Comparison of ENCODE assay signal across 1 cellular context in the genomic region with DNA sequence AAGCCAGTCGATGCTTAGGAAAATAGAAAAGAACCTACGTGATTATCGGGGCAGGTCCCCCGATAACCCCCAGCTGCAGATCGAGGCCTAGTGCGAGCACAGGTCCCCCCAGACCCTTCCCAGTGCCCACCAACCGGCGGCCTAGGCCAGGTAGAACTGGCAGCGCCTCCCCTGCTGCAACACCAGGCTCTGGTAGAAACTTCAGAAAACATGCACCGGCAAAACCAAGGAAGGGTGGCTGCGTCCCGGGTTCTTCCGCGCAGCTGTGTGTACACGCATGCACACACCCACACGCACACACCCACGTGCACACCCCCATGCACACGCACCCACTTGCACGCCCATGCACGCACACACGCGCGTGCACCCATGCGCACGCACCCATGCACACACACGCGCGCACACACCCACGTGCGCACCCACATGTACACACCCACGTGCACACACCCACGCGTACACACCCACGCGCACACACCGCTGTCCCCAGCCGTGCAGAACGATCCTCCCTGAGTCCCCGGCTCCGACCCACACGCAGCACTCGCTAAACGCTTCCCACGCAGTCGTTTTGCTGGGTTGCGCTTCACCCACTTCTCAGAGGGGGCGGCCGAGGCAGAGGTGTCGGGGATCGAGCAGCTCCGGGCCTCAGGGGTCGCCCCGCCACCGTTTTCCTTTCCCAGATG.
TF ChIP-seq lines count a peak whose summit lies in the region.

No MANE protein-coding gene starts in this region.

TF ChIP-seq in WTC11, 78 proteins besides CTCF, POLR2A, EP300 and RAD21 (continued from another document):
- TF ChIP-seq, protein P1, sequence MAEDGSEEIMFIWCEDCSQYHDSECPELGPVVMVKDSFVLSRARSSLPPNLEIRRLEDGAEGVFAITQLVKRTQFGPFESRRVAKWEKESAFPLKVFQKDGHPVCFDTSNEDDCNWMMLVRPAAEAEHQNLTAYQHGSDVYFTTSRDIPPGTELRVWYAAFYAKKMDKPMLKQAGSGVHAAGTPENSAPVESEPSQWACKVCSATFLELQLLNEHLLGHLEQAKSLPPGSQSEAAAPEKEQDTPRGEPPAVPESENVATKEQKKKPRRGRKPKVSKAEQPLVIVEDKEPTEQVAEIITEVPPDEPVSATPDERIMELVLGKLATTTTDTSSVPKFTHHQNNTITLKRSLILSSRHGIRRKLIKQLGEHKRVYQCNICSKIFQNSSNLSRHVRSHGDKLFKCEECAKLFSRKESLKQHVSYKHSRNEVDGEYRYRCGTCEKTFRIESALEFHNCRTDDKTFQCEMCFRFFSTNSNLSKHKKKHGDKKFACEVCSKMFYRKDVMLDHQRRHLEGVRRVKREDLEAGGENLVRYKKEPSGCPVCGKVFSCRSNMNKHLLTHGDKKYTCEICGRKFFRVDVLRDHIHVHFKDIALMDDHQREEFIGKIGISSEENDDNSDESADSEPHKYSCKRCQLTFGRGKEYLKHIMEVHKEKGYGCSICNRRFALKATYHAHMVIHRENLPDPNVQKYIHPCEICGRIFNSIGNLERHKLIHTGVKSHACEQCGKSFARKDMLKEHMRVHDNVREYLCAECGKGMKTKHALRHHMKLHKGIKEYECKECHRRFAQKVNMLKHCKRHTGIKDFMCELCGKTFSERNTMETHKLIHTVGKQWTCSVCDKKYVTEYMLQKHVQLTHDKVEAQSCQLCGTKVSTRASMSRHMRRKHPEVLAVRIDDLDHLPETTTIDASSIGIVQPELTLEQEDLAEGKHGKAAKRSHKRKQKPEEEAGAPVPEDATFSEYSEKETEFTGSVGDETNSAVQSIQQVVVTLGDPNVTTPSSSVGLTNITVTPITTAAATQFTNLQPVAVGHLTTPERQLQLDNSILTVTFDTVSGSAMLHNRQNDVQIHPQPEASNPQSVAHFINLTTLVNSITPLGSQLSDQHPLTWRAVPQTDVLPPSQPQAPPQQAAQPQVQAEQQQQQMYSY (CRISPR knock-in tag; IDR thresholded peaks at IDR 0.05): 0 out of 2 replicates have a peak, but pooled peaks have one; percentile 19
- no peak for TF ChIP-seq ZNF423 (CRISPR knock-in tag; IDR thresholded peaks at IDR 0.05)
- no peak for TF ChIP-seq ESRRA (CRISPR knock-in tag; IDR thresholded peaks at IDR 0.05; ENCODE audit: borderline replicate concordance)
- TF ChIP-seq SOX15 (CRISPR knock-in tag; IDR thresholded peaks at IDR 0.05): no peak
- TF ChIP-seq, protein P2, sequence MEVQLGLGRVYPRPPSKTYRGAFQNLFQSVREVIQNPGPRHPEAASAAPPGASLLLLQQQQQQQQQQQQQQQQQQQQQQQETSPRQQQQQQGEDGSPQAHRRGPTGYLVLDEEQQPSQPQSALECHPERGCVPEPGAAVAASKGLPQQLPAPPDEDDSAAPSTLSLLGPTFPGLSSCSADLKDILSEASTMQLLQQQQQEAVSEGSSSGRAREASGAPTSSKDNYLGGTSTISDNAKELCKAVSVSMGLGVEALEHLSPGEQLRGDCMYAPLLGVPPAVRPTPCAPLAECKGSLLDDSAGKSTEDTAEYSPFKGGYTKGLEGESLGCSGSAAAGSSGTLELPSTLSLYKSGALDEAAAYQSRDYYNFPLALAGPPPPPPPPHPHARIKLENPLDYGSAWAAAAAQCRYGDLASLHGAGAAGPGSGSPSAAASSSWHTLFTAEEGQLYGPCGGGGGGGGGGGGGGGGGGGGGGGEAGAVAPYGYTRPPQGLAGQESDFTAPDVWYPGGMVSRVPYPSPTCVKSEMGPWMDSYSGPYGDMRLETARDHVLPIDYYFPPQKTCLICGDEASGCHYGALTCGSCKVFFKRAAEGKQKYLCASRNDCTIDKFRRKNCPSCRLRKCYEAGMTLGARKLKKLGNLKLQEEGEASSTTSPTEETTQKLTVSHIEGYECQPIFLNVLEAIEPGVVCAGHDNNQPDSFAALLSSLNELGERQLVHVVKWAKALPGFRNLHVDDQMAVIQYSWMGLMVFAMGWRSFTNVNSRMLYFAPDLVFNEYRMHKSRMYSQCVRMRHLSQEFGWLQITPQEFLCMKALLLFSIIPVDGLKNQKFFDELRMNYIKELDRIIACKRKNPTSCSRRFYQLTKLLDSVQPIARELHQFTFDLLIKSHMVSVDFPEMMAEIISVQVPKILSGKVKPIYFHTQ (CRISPR knock-in tag; IDR thresholded peaks at IDR 0.05): no peak
- TF ChIP-seq SMAD4 (CRISPR knock-in tag; IDR thresholded peaks at IDR 0.05): no peak
- TF ChIP-seq EMX1 (CRISPR knock-in tag; IDR thresholded peaks at IDR 0.05): no peak
- TF ChIP-seq, protein P3, sequence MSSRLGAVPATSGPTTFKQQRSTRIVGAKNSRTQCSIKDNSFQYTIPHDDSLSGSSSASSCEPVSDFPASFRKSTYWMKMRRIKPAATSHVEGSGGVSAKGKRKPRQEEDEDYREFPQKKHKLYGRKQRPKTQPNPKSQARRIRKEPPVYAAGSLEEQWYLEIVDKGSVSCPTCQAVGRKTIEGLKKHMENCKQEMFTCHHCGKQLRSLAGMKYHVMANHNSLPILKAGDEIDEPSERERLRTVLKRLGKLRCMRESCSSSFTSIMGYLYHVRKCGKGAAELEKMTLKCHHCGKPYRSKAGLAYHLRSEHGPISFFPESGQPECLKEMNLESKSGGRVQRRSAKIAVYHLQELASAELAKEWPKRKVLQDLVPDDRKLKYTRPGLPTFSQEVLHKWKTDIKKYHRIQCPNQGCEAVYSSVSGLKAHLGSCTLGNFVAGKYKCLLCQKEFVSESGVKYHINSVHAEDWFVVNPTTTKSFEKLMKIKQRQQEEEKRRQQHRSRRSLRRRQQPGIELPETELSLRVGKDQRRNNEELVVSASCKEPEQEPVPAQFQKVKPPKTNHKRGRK (CRISPR knock-in tag; IDR thresholded peaks at IDR 0.05; ENCODE audit: borderline replicate concordance): no peak
- TF ChIP-seq, protein P4, sequence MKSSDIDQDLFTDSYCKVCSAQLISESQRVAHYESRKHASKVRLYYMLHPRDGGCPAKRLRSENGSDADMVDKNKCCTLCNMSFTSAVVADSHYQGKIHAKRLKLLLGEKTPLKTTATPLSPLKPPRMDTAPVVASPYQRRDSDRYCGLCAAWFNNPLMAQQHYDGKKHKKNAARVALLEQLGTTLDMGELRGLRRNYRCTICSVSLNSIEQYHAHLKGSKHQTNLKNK (CRISPR knock-in tag; IDR thresholded peaks at IDR 0.05): 0 out of 2 replicates have a peak, but pooled peaks have one; percentile 54
- TF ChIP-seq MYBL2 (CRISPR knock-in tag; IDR thresholded peaks at IDR 0.05): no peak
- TF ChIP-seq TEAD4 (CRISPR knock-in tag; IDR thresholded peaks at IDR 0.05): no peak
- peak; percentile 17; the same call in 1 of the 2 replicates for TF ChIP-seq JUN (CRISPR knock-in tag; IDR thresholded peaks at IDR 0.05)
- TF ChIP-seq, protein P5, sequence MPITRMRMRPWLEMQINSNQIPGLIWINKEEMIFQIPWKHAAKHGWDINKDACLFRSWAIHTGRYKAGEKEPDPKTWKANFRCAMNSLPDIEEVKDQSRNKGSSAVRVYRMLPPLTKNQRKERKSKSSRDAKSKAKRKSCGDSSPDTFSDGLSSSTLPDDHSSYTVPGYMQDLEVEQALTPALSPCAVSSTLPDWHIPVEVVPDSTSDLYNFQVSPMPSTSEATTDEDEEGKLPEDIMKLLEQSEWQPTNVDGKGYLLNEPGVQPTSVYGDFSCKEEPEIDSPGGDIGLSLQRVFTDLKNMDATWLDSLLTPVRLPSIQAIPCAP (CRISPR knock-in tag; IDR thresholded peaks at IDR 0.05): 0 out of 2 replicates have a peak, but pooled peaks have one; percentile 19
- TF ChIP-seq HMGA2 (CRISPR knock-in tag; IDR thresholded peaks at IDR 0.05): no peak
- TF ChIP-seq NFE2L1 (CRISPR knock-in tag; IDR thresholded peaks at IDR 0.05): peak; percentile 70; the same call in 1 of the 2 replicates
- TF ChIP-seq, protein P6, sequence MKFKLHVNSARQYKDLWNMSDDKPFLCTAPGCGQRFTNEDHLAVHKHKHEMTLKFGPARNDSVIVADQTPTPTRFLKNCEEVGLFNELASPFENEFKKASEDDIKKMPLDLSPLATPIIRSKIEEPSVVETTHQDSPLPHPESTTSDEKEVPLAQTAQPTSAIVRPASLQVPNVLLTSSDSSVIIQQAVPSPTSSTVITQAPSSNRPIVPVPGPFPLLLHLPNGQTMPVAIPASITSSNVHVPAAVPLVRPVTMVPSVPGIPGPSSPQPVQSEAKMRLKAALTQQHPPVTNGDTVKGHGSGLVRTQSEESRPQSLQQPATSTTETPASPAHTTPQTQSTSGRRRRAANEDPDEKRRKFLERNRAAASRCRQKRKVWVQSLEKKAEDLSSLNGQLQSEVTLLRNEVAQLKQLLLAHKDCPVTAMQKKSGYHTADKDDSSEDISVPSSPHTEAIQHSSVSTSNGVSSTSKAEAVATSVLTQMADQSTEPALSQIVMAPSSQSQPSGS (CRISPR knock-in tag; IDR thresholded peaks at IDR 0.05; ENCODE audit: borderline replicate concordance, low read depth): no peak
- no peak; the same call in 1 of the 2 replicates for TF ChIP-seq ZBTB21 (CRISPR knock-in tag; IDR thresholded peaks at IDR 0.05; ENCODE audit: borderline replicate concordance)
- TF ChIP-seq, protein P7, sequence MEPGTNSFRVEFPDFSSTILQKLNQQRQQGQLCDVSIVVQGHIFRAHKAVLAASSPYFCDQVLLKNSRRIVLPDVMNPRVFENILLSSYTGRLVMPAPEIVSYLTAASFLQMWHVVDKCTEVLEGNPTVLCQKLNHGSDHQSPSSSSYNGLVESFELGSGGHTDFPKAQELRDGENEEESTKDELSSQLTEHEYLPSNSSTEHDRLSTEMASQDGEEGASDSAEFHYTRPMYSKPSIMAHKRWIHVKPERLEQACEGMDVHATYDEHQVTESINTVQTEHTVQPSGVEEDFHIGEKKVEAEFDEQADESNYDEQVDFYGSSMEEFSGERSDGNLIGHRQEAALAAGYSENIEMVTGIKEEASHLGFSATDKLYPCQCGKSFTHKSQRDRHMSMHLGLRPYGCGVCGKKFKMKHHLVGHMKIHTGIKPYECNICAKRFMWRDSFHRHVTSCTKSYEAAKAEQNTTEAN (CRISPR knock-in tag; IDR thresholded peaks at IDR 0.05): peak; percentile 99
- no peak for TF ChIP-seq ZNF232 (CRISPR knock-in tag; IDR thresholded peaks at IDR 0.05)
- TF ChIP-seq, protein P8, sequence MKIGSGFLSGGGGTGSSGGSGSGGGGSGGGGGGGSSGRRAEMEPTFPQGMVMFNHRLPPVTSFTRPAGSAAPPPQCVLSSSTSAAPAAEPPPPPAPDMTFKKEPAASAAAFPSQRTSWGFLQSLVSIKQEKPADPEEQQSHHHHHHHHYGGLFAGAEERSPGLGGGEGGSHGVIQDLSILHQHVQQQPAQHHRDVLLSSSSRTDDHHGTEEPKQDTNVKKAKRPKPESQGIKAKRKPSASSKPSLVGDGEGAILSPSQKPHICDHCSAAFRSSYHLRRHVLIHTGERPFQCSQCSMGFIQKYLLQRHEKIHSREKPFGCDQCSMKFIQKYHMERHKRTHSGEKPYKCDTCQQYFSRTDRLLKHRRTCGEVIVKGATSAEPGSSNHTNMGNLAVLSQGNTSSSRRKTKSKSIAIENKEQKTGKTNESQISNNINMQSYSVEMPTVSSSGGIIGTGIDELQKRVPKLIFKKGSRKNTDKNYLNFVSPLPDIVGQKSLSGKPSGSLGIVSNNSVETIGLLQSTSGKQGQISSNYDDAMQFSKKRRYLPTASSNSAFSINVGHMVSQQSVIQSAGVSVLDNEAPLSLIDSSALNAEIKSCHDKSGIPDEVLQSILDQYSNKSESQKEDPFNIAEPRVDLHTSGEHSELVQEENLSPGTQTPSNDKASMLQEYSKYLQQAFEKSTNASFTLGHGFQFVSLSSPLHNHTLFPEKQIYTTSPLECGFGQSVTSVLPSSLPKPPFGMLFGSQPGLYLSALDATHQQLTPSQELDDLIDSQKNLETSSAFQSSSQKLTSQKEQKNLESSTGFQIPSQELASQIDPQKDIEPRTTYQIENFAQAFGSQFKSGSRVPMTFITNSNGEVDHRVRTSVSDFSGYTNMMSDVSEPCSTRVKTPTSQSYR (CRISPR knock-in tag; IDR thresholded peaks at IDR 0.05): no peak
- TF ChIP-seq, protein P9, sequence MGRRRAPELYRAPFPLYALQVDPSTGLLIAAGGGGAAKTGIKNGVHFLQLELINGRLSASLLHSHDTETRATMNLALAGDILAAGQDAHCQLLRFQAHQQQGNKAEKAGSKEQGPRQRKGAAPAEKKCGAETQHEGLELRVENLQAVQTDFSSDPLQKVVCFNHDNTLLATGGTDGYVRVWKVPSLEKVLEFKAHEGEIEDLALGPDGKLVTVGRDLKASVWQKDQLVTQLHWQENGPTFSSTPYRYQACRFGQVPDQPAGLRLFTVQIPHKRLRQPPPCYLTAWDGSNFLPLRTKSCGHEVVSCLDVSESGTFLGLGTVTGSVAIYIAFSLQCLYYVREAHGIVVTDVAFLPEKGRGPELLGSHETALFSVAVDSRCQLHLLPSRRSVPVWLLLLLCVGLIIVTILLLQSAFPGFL (CRISPR knock-in tag; IDR thresholded peaks at IDR 0.05; ENCODE audit: borderline replicate concordance): no peak
- TF ChIP-seq, protein P10, sequence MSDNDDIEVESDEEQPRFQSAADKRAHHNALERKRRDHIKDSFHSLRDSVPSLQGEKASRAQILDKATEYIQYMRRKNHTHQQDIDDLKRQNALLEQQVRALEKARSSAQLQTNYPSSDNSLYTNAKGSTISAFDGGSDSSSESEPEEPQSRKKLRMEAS (CRISPR knock-in tag; IDR thresholded peaks at IDR 0.05): peak; percentile 25; the same call in 1 of the 2 replicates
- TF ChIP-seq, protein P11, sequence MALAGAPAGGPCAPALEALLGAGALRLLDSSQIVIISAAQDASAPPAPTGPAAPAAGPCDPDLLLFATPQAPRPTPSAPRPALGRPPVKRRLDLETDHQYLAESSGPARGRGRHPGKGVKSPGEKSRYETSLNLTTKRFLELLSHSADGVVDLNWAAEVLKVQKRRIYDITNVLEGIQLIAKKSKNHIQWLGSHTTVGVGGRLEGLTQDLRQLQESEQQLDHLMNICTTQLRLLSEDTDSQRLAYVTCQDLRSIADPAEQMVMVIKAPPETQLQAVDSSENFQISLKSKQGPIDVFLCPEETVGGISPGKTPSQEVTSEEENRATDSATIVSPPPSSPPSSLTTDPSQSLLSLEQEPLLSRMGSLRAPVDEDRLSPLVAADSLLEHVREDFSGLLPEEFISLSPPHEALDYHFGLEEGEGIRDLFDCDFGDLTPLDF (CRISPR knock-in tag; IDR thresholded peaks at IDR 0.05): no peak
- TF ChIP-seq TCF7 (CRISPR knock-in tag; IDR thresholded peaks at IDR 0.05; ENCODE audit: low read depth): 0 out of 2 replicates have a peak, but pooled peaks have one; percentile 67
- peak; percentile 72; the same call in 1 of the 2 replicates for TF ChIP-seq ZNF219 (CRISPR knock-in tag; IDR thresholded peaks at IDR 0.05; ENCODE audit: borderline replicate concordance)
- no peak; the same call in 1 of the 2 replicates for TF ChIP-seq FOXK1 (CRISPR knock-in tag; IDR thresholded peaks at IDR 0.05)
- TF ChIP-seq, protein P12, sequence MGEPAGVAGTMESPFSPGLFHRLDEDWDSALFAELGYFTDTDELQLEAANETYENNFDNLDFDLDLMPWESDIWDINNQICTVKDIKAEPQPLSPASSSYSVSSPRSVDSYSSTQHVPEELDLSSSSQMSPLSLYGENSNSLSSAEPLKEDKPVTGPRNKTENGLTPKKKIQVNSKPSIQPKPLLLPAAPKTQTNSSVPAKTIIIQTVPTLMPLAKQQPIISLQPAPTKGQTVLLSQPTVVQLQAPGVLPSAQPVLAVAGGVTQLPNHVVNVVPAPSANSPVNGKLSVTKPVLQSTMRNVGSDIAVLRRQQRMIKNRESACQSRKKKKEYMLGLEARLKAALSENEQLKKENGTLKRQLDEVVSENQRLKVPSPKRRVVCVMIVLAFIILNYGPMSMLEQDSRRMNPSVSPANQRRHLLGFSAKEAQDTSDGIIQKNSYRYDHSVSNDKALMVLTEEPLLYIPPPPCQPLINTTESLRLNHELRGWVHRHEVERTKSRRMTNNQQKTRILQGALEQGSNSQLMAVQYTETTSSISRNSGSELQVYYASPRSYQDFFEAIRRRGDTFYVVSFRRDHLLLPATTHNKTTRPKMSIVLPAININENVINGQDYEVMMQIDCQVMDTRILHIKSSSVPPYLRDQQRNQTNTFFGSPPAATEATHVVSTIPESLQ (CRISPR knock-in tag; IDR thresholded peaks at IDR 0.05): no peak
